ENCODE assay signal across 20 cellular contexts in the genomic region with DNA sequence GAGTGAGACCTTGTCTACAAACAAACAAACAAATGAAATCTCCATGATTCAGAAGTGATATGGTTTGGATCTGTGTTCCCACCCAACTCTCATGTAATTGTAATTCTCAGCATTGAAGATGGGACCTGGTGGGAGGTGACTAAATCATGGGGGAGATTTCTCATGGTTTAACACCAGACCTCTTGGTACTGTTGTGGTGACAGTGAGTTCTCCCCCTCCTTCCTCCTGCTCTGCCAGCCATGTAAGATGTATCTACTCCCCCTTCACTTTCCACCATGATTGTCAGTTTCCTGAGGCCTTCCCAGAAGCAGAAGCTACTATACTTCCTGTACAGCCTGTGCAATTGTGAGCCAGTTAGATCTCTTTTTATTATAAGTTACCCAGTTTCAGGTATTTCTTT.
A peak's percentile ranks its signal among the peaks of the same experiment; 100 is the strongest.
DNase-seq lines count a peak whose midpoint lies in the region; ATAC-seq lines count a peak whose summit lies in the region.
"Had no signal": no experiment of that assay in that cellular context is flagged by ENCODE, and none has a peak within 500 bp of the region (broad histone marks: within the 10 kb centered on the region; RNA-seq: fewer than 3 reads in every experiment).

No MANE protein-coding gene starts in this region.

- DNase-seq in DMS53 (lab: John Stamatoyannopoulos, UW) (peak; percentile 4), DMS53 treated with DMSO at 0.1 percent for 48 hours (lab: John Stamatoyannopoulos, UW; ENCODE audit: unreplicated experiment) (no peak), A172 (ENCODE audit: low spot score) (no peak), NCI-H1694 treated with DMSO at 0.1 percent for 48 hours (lab: John Stamatoyannopoulos, UW) (no peak)
- DNase-seq in activated naive CD4-positive, alpha-beta T cell treated with anti-CD3 and anti-CD28 coated beads, Interleukin-2, amount 50 U/mL, for 72 hours (ENCODE audit: low spot score in 2 of 2) = peak in 1 of 2 donors; percentile 7
- DNase-seq in activated naive CD4-positive, alpha-beta T cell treated with anti-CD3 and anti-CD28 coated beads, Interleukin-2, amount 50 U/mL, for 16 hours = no peak
- DNase-seq in activated T-helper 2 cell treated with anti-CD3 and anti-CD28 coated beads, Interferon-gamma antibody, Interleukin-2, Interleukin-4, amounts not matched to agents 10 μg/mL and 5 μg/mL and 100 μg/mL, durations not matched to agents 14 hours and 24 hours and 36 hours (ENCODE audit: low spot score) = no peak
- DNase-seq: BE2C; Calu3; CD4-positive, alpha-beta T cell; DMS79 treated with DMSO at 0.1 percent for 48 hours; GM23248; HCEC 1CT; NCI-H1436; NCI-H2029 treated with DMSO at 0.1 percent for 48 hours; NCI-H2171 treated with DMSO at 0.1 percent for 48 hours; NCI-H748 treated with DMSO at 0.1 percent for 48 hours; PC-9 had no signal

- H3K27ac Mint-ChIP-seq in activated naive CD4-positive, alpha-beta T cell treated with anti-CD3 and anti-CD28 coated beads, Interleukin-2, amount 50 U/mL, for 72 hours = peak overlapping the region in 1 of 2 donors; percentile 95
- H3K27ac Mint-ChIP-seq in activated T-helper 2 cell treated with anti-CD3 and anti-CD28 coated beads, Interferon-gamma antibody, Interleukin-2, Interleukin-4, amounts not matched to agents 10 μg/mL and 5 μg/mL and 100 μg/mL, durations not matched to agents 14 hours and 24 hours and 36 hours = peak overlapping the region; percentile 20
- peak overlapping the region; percentile 80 for H3K27ac Mint-ChIP-seq in stimulated activated naive CD8-positive, alpha-beta T cell treated with anti-CD3 and anti-CD28 coated beads, Interleukin-15, Interleukin-2, amounts not matched to agents 100 ng/mL and 50 ng/mL, for 24 hours
- H3K27ac Mint-ChIP-seq: CD4-positive, alpha-beta T cell had no signal

- H3K27me3 Mint-ChIP-seq in activated T-helper 2 cell treated with anti-CD3 and anti-CD28 coated beads, Interferon-gamma antibody, Interleukin-2, Interleukin-4, amounts not matched to agents 10 μg/mL and 5 μg/mL and 100 μg/mL, durations not matched to agents 14 hours and 24 hours and 36 hours (ENCODE audit: low read depth) = peaks cover 1% of the 10 kb centered on the region
- H3K27me3 Mint-ChIP-seq in stimulated activated naive CD8-positive, alpha-beta T cell treated with anti-CD3 and anti-CD28 coated beads, Interleukin-15, Interleukin-2, amounts not matched to agents 100 ng/mL and 50 ng/mL, for 24 hours = peaks cover 18% of the 10 kb centered on the region
- H3K27me3 Mint-ChIP-seq: CD4-positive, alpha-beta T cell had no signal

- H3K9me3 Mint-ChIP-seq in activated naive CD4-positive, alpha-beta T cell treated with anti-CD3 and anti-CD28 coated beads, Interleukin-2, amount 50 U/mL, for 72 hours = peaks cover 0 to 12% of the 10 kb centered on the region in 2 donors
- H3K9me3 Mint-ChIP-seq in activated T-helper 2 cell treated with anti-CD3 and anti-CD28 coated beads, Interferon-gamma antibody, Interleukin-2, Interleukin-4, amounts not matched to agents 10 μg/mL and 5 μg/mL and 100 μg/mL, durations not matched to agents 14 hours and 24 hours and 36 hours = no peaks in the 10 kb centered on the region
- peaks cover 6% of the 10 kb centered on the region for H3K9me3 Mint-ChIP-seq in stimulated activated naive CD8-positive, alpha-beta T cell treated with anti-CD3 and anti-CD28 coated beads, Interleukin-15, Interleukin-2, amounts not matched to agents 100 ng/mL and 50 ng/mL, for 24 hours
- H3K9me3 Mint-ChIP-seq: CD4-positive, alpha-beta T cell had no signal

- intact Hi-C loops in activated T-helper 2 cell treated with anti-CD3 and anti-CD28 coated beads, Interferon-gamma antibody, Interleukin-2, Interleukin-4, amounts not matched to agents 10 μg/mL and 5 μg/mL and 100 μg/mL, durations not matched to agents 14 hours and 24 hours and 36 hours (cut with micrococcal nuclease) = loop anchor here (2.0 to 10.0 kb wide), 4 partner anchors 14 to 480 kb away; no protein-coding TSS in a partner anchor

- no peak overlapping the region for H3K4me3 Mint-ChIP-seq in activated T-helper 2 cell treated with anti-CD3 and anti-CD28 coated beads, Interferon-gamma antibody, Interleukin-2, Interleukin-4, amounts not matched to agents 10 μg/mL and 5 μg/mL and 100 μg/mL, durations not matched to agents 14 hours and 24 hours and 36 hours (ENCODE audit: low read depth)
- peak overlapping the region; percentile 41 for H3K4me3 Mint-ChIP-seq in stimulated activated naive CD8-positive, alpha-beta T cell treated with anti-CD3 and anti-CD28 coated beads, Interleukin-15, Interleukin-2, amounts not matched to agents 100 ng/mL and 50 ng/mL, for 24 hours
- H3K4me3 Mint-ChIP-seq: CD4-positive, alpha-beta T cell had no signal

- peak; percentile 43 to 83 for ATAC-seq in activated naive CD4-positive, alpha-beta T cell treated with anti-CD3 and anti-CD28 coated beads, Interleukin-2, amount 50 U/mL, for 72 hours
- ATAC-seq: K562 had no signal

- peaks cover 42% of the 10 kb centered on the region for H3K4me1 Mint-ChIP-seq in activated T-helper 2 cell treated with anti-CD3 and anti-CD28 coated beads, Interferon-gamma antibody, Interleukin-2, Interleukin-4, amounts not matched to agents 10 μg/mL and 5 μg/mL and 100 μg/mL, durations not matched to agents 14 hours and 24 hours and 36 hours (ENCODE audit: low read depth)
- H3K4me1 Mint-ChIP-seq in stimulated activated naive CD8-positive, alpha-beta T cell treated with anti-CD3 and anti-CD28 coated beads, Interleukin-15, Interleukin-2, amounts not matched to agents 100 ng/mL and 50 ng/mL, for 24 hours (ENCODE audit: low read depth) = peaks cover 35% of the 10 kb centered on the region

- H3K36me3 Mint-ChIP-seq in activated naive CD4-positive, alpha-beta T cell treated with anti-CD3 and anti-CD28 coated beads, Interleukin-2, amount 50 U/mL, for 72 hours = peaks cover 0 to 25% of the 10 kb centered on the region in 2 donors
- peaks cover 4% of the 10 kb centered on the region for H3K36me3 Mint-ChIP-seq in activated T-helper 2 cell treated with anti-CD3 and anti-CD28 coated beads, Interferon-gamma antibody, Interleukin-2, Interleukin-4, amounts not matched to agents 10 μg/mL and 5 μg/mL and 100 μg/mL, durations not matched to agents 14 hours and 24 hours and 36 hours (ENCODE audit: low read depth)
- peaks cover 10% of the 10 kb centered on the region for H3K36me3 Mint-ChIP-seq in stimulated activated naive CD8-positive, alpha-beta T cell treated with anti-CD3 and anti-CD28 coated beads, Interleukin-15, Interleukin-2, amounts not matched to agents 100 ng/mL and 50 ng/mL, for 24 hours (ENCODE audit: low read depth)
